22 cellular contexts compared by ENCODE assay signal in genomic region chr14:53807108-53807507, GRCh38.
"Had no signal": no experiment of that assay in that cellular context is flagged by ENCODE, and none has a peak within 500 bp of the region (broad histone marks: within the 10 kb centered on the region; RNA-seq: fewer than 3 reads in every experiment).

No MANE protein-coding gene starts in this region.

- H3K4me1 ChIP-seq: left lung, lower lobe of right lung, prostate gland, transverse colon, upper lobe of right lung, uterus had no signal

- H3K27me3 ChIP-seq: dorsolateral prefrontal cortex, left lung, transverse colon, upper lobe of right lung, uterus had no signal

- H3K4me1 Mint-ChIP-seq: endodermal cell; natural killer cell; neural crest cell; stimulated activated naive B cell treated with anti-CD40 and anti-IgM and Interleukin-4, amounts not matched to agents 10 μg/mL and 1 μg/mL and 100 μg/mL, for 72 hours had no signal

- ATAC-seq: esophagus mucosa; left lung; lower lobe of right lung; natural killer cell; stimulated activated naive B cell treated with anti-CD40 and anti-IgM and Interleukin-4, amounts not matched to agents 10 μg/mL and 1 μg/mL and 100 μg/mL, for 72 hours; upper lobe of right lung had no signal

- H3K36me3 Mint-ChIP-seq: natural killer cell; stimulated activated naive B cell treated with anti-CD40 and anti-IgM and Interleukin-4, amounts not matched to agents 10 μg/mL and 1 μg/mL and 100 μg/mL, for 72 hours had no signal

- H3K4me3 Mint-ChIP-seq: endodermal cell; natural killer cell; neural crest cell; stimulated activated naive B cell treated with anti-CD40 and anti-IgM and Interleukin-4, amounts not matched to agents 10 μg/mL and 1 μg/mL and 100 μg/mL, for 72 hours; stimulated activated naive CD8-positive, alpha-beta T cell treated with anti-CD3 and anti-CD28 coated beads, Interleukin-15, Interleukin-2, amounts not matched to agents 100 ng/mL and 50 ng/mL, for 24 hours had no signal

- H3K9me3 ChIP-seq: left lung, lower lobe of right lung, prostate gland, transverse colon, upper lobe of right lung, uterus had no signal

- H3K27me3 Mint-ChIP-seq: stimulated activated naive B cell treated with anti-CD40 and anti-IgM and Interleukin-4, amounts not matched to agents 10 μg/mL and 1 μg/mL and 100 μg/mL, for 72 hours; stimulated activated naive CD8-positive, alpha-beta T cell treated with anti-CD3 and anti-CD28 coated beads, Interleukin-15, Interleukin-2, amounts not matched to agents 100 ng/mL and 50 ng/mL, for 24 hours had no signal

- FAIRE-seq: colon, keratinocyte, small intestine had no signal

- H3K27ac Mint-ChIP-seq: endodermal cell; natural killer cell; stimulated activated naive B cell treated with anti-CD40 and anti-IgM and Interleukin-4, amounts not matched to agents 10 μg/mL and 1 μg/mL and 100 μg/mL, for 72 hours; stimulated activated naive CD8-positive, alpha-beta T cell treated with anti-CD3 and anti-CD28 coated beads, Interleukin-15, Interleukin-2, amounts not matched to agents 100 ng/mL and 50 ng/mL, for 24 hours had no signal

- H3K27ac ChIP-seq: dorsolateral prefrontal cortex, epithelial cell of prostate, left lung, lower lobe of right lung, prostate gland, transverse colon, upper lobe of right lung, uterus had no signal

- H3K4me3 ChIP-seq: dorsolateral prefrontal cortex, left lung, lower lobe of right lung, prostate gland, transverse colon, upper lobe of right lung, uterus had no signal

- DNase-seq: central memory CD4-positive, alpha-beta T cell; dorsolateral prefrontal cortex; effector CD8-positive, alpha-beta T cell; endodermal cell; glutamatergic neuron; left lung; lower lobe of right lung; natural killer cell; small intestine; stimulated activated CD4-positive, alpha-beta T cell treated with anti-CD3 and anti-CD28 coated beads, Interleukin-15, amount 100 ng/mL, for 24 hours; stimulated activated CD4-positive, alpha-beta T cell treated with anti-CD3 and anti-CD28 coated beads, Interleukin-2, amount 100 ng/mL, for 48 hours; stimulated activated naive B cell treated with anti-CD40 and anti-IgM and Interleukin-4, amounts not matched to agents 10 μg/mL and 1 μg/mL and 100 μg/mL, for 72 hours; transverse colon; upper lobe of right lung had no signal

- H3K36me3 ChIP-seq: left lung, lower lobe of right lung, prostate gland, transverse colon, upper lobe of right lung, uterus had no signal
